ENCODE assay signal across 8 cellular contexts in the genomic region with DNA sequence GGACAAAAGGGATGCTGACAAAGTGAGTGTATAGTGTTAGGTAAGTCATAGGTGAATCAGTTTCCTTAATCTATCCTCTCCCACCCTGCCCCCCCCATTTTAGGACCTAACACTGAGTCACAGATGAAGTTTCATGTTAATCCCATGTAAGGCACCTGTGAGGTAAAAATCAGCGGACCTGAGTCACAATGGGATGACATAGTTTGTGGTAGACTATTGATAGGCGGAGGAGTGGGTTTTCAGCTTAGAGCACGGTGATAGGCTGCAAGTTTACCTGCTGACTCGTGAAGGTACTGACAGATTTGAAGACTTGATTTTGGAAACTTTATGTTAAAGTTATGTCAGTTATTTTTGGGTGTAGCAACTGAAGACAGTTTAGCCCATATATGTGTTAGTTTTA. TPM values are rescaled to one million over a fixed set of nuclear protein-coding genes. Genes with fewer than 3 reads are reported as not detected.
DNase-seq lines count a peak whose midpoint lies in the region; ATAC-seq and TF ChIP-seq lines count a peak whose summit lies in the region.

No MANE protein-coding gene starts in this region.

- no peaks in the 10 kb centered on the region for H3K27me3 ChIP-seq in OCI-LY3 (ENCODE audit: low read depth, low read length)

- no peaks in the 10 kb centered on the region for H3K9me3 Mint-ChIP-seq in activated naive CD8-positive, alpha-beta T cell treated with anti-CD3 and anti-CD28 coated beads, Interleukin-2, amount 10 ng/mL, durations not matched to agents 7 days and 5 days

- CTCF ChIA-PET in AG04449 (lab: Yijun Ruan, JAX) = interaction anchor here (1.1 to 1.6 kb wide), 2 partner anchors 285 to 296 kb away, joined by 3 to 4 read pairs; no protein-coding TSS in a partner anchor

- peak overlapping the region; percentile 99 for H3K9ac ChIP-seq in OCI-LY3 (ENCODE audit: low read length)

- peaks cover 15% of the 10 kb centered on the region for H3K36me3 Mint-ChIP-seq in activated naive CD8-positive, alpha-beta T cell treated with anti-CD3 and anti-CD28 coated beads, Interleukin-2, amount 10 ng/mL, durations not matched to agents 7 days and 5 days

- H3K27ac ChIP-seq in OCI-LY3 (ENCODE audit: low read length) = peak overlapping the region; percentile 95

- peaks cover 30% of the 10 kb centered on the region for H3K4me1 Mint-ChIP-seq in activated naive CD8-positive, alpha-beta T cell treated with anti-CD3 and anti-CD28 coated beads, Interleukin-2, amount 10 ng/mL, durations not matched to agents 7 days and 5 days

- H3K4me3 Mint-ChIP-seq in activated naive CD8-positive, alpha-beta T cell treated with anti-CD3 and anti-CD28 coated beads, Interleukin-2, amount 10 ng/mL, durations not matched to agents 7 days and 5 days = peak overlapping the region; percentile 94

- POLR2A ChIA-PET in AG04449 (lab: Yijun Ruan, JAX) = interaction anchor here (1.1 to 1.2 kb wide), 2 partner anchors 31 to 71 kb away, joined by 3 read pairs; partner anchors contain the start of gene CEP350
- POLR2A ChIA-PET in activated naive CD8-positive, alpha-beta T cell treated with anti-CD3 and anti-CD28 coated beads, Interleukin-2, amount 10 ng/mL, durations not matched to agents 7 days and 5 days (lab: Charles Lee) = interaction anchor here (0.6 to 4.8 kb wide), 11 partner anchors 9 to 271 kb away, joined by 3 to 86 read pairs (median 4); partner anchors contain the start of genes CEP350 and QSOX1

- DNase-seq in AG04449 (ENCODE audit: low read depth, low spot score) (no peak), kidney tubule cell (ENCODE audit: low spot score) (peak; percentile 89), NCI-H446 treated with DMSO at 0.1 percent for 48 hours (lab: John Stamatoyannopoulos, UW) (no peak), globus pallidus (ENCODE audit: low spot score) (no peak)
- no peak for DNase-seq in activated naive CD8-positive, alpha-beta T cell treated with anti-CD3 and anti-CD28 coated beads, Interleukin-2, amount 10 ng/mL, durations not matched to agents 7 days and 5 days
- peak; percentile 19 for DNase-seq in stimulated activated CD8-positive, alpha-beta memory T cell treated with anti-CD3 and anti-CD28 coated beads, Interleukin-12 subunit alpha, Interleukin-12 subunit beta, amount 100 ng/mL, for 24 hours (ENCODE audit: extremely low read depth)

- H3K27me3 Mint-ChIP-seq in activated naive CD8-positive, alpha-beta T cell treated with anti-CD3 and anti-CD28 coated beads, Interleukin-2, amount 10 ng/mL, durations not matched to agents 7 days and 5 days = no peaks in the 10 kb centered on the region

- H4K20me1 ChIP-seq in OCI-LY3 (ENCODE audit: insufficient read depth, low read length) = peaks cover 23% of the 10 kb centered on the region

- H3K4me3 ChIP-seq in AG04449 (ENCODE audit: low read depth, low read length) (peak overlapping the region; percentile 86), OCI-LY3 (ENCODE audit: low read length) (peak overlapping the region; percentile 86)

- peak overlapping the region; percentile 87 for H3K4me2 ChIP-seq in OCI-LY3 (ENCODE audit: low read length)

- H3K36me3 ChIP-seq in OCI-LY3 (replicated peaks; ENCODE audit: low read depth, low read length) = peaks cover 22% of the 10 kb centered on the region

- H3K79me2 ChIP-seq in OCI-LY3 (ENCODE audit: low read length) = peaks cover 67% of the 10 kb centered on the region

- H2AFZ ChIP-seq in OCI-LY3 (ENCODE audit: low read depth, low read length) = no peak overlapping the region

- H3K9me3 ChIP-seq in OCI-LY3 (ENCODE audit: insufficient read depth, low read length) = no peaks in the 10 kb centered on the region

- no peak for TF ChIP-seq CTCF in AG04449 (IDR thresholded peaks at IDR 0.05; ENCODE audit: insufficient read depth, low read length, missing control alignments)
- no peak for TF ChIP-seq CTCF in OCI-LY3 (IDR thresholded peaks at IDR 0.05; ENCODE audit: low read depth, low read length)

- peak; percentile 18 for ATAC-seq in GM19455 (IDR thresholded peaks at IDR 0.05; ENCODE audit: unreplicated experiment)
- peak; percentile 13 for ATAC-seq in activated naive CD8-positive, alpha-beta T cell treated with anti-CD3 and anti-CD28 coated beads, Interleukin-2, amount 10 ng/mL, durations not matched to agents 7 days and 5 days (ENCODE audit: low read depth)

- H3K4me1 ChIP-seq in OCI-LY3 (ENCODE audit: low read length) = peaks cover 32% of the 10 kb centered on the region

- H3K27ac Mint-ChIP-seq in activated naive CD8-positive, alpha-beta T cell treated with anti-CD3 and anti-CD28 coated beads, Interleukin-2, amount 10 ng/mL, durations not matched to agents 7 days and 5 days = peak overlapping the region; percentile 99

RNA-seq across cellular contexts. Expression of gene TOR1AIP1, which starts 1.7 kb away (rescaled TPM):
- total RNA-seq in activated naive CD8-positive, alpha-beta T cell treated with anti-CD3 and anti-CD28 coated beads, Interleukin-2, amount 10 ng/mL, durations not matched to agents 7 days and 5 days = 10 to 100 TPM; 68.3 to 73.1 TPM

RNA-seq across cellular contexts. Expression of gene TOR1AIP2, which starts 6.1 kb away (rescaled TPM):
- 10 to 100 TPM; 45.6 to 48.5 TPM for total RNA-seq in activated naive CD8-positive, alpha-beta T cell treated with anti-CD3 and anti-CD28 coated beads, Interleukin-2, amount 10 ng/mL, durations not matched to agents 7 days and 5 days

Comparison
In these comparisons a context has a peak if more than half of its experiments do, and no peak if none do; other contexts are left out.
1. DNase-seq: peak in kidney tubule cell (single experiment) and stimulated activated CD8-positive, alpha-beta memory T cell treated with anti-CD3 and anti-CD28 coated beads, Interleukin-12 subunit alpha, Interleukin-12 subunit beta, amount 100 ng/mL, for 24 hours (single experiment); none in AG04449 (single experiment), activated naive CD8-positive, alpha-beta T cell treated with anti-CD3 and anti-CD28 coated beads, Interleukin-2, amount 10 ng/mL, durations not matched to agents 7 days and 5 days (single experiment), NCI-H446 treated with DMSO at 0.1 percent for 48 hours (single experiment) and globus pallidus (single experiment).